Comparison of ENCODE assay signal across 8 cellular contexts in genomic region chr17:30970757-30971567, GRCh38. TPM values are rescaled to one million over a fixed set of nuclear protein-coding genes. Genes with fewer than 3 reads are reported as not detected.
DNase-seq lines count a peak whose midpoint lies in the region; ATAC-seq and TF ChIP-seq lines count a peak whose summit lies in the region.

Gene RNF135, plus strand, starts transcription at chr17:30971039. Its CDS starts 35 bp downstream, at chr17:30971074.

- peak within 1 kb of the TSS; percentile 8 for H2BK120ac ChIP-seq in mesendoderm (ENCODE audit: low read depth, low read length)

- H3K4me2 ChIP-seq in mesendoderm (ENCODE audit: low read length): peak within 1 kb of the TSS; percentile 80

- peak within 1 kb of the TSS; percentile 48 for H2BK15ac ChIP-seq in mesendoderm (replicated peaks; ENCODE audit: low read depth)

- peak within 1 kb of the TSS; percentile 94 for H4K8ac ChIP-seq in mesendoderm (ENCODE audit: low read depth, low read length)

- peak within 1 kb of the TSS; percentile 56 for H3K9ac ChIP-seq in endodermal cell (ENCODE audit: extremely low read depth, low read length, poor library complexity, severe bottlenecking)
- peak within 1 kb of the TSS; percentile 75 for H3K9ac ChIP-seq in mesendoderm (ENCODE audit: low read length)

- peak within 1 kb of the TSS; percentile 21 for H2BK5ac ChIP-seq in mesendoderm (ENCODE audit: low read length)

- H3K18ac ChIP-seq in mesendoderm (ENCODE audit: low read length): peak within 1 kb of the TSS; percentile 91

- H3K27me3 ChIP-seq in endodermal cell (ENCODE audit: control insufficient read depth, insufficient read depth, low read length, poor library complexity, severe bottlenecking): no peaks in the 10 kb centered on the region
- no peaks in the 10 kb centered on the region for H3K27me3 ChIP-seq in mesendoderm (ENCODE audit: insufficient read depth, low read length, poor library complexity)

- H3K56ac ChIP-seq in mesendoderm (ENCODE audit: low read length): peak within 1 kb of the TSS; percentile 95

- peaks cover 23% of the 10 kb centered on the region for H3K36me3 Mint-ChIP-seq in activated CD8-positive, alpha-beta memory T cell treated with anti-CD3 and anti-CD28 coated beads, Interleukin-2, amount 10 ng/mL, durations not matched to agents 7 days and 5 days
- peaks cover 18% of the 10 kb centered on the region for H3K36me3 Mint-ChIP-seq in endodermal cell (ENCODE audit: low read depth)

- H3K4me1 ChIP-seq in endodermal cell (ENCODE audit: control insufficient read depth, insufficient read depth, low read length) (no peaks in the 10 kb centered on the region), mesendoderm (ENCODE audit: control insufficient read depth, low read depth, low read length) (no peaks in the 10 kb centered on the region)

- H3K9me3 Mint-ChIP-seq in activated CD8-positive, alpha-beta memory T cell treated with anti-CD3 and anti-CD28 coated beads, Interleukin-2, amount 10 ng/mL, durations not matched to agents 7 days and 5 days (ENCODE audit: low read depth): no peaks in the 10 kb centered on the region
- peaks cover 13% of the 10 kb centered on the region for H3K9me3 Mint-ChIP-seq in endodermal cell

- peaks cover 37% of the 10 kb centered on the region for H3K4me1 Mint-ChIP-seq in activated CD8-positive, alpha-beta memory T cell treated with anti-CD3 and anti-CD28 coated beads, Interleukin-2, amount 10 ng/mL, durations not matched to agents 7 days and 5 days
- peaks cover 2% of the 10 kb centered on the region for H3K4me1 Mint-ChIP-seq in endodermal cell

- H3K36me3 ChIP-seq in endodermal cell (ENCODE audit: control insufficient read depth, insufficient read depth, low read length): no peaks in the 10 kb centered on the region
- no peaks in the 10 kb centered on the region for H3K36me3 ChIP-seq in mesendoderm (ENCODE audit: control insufficient read depth, insufficient read depth, low read length)

- peak within 1 kb of the TSS; percentile 21 for H4K5ac ChIP-seq in mesendoderm (ENCODE audit: low read length)

- H3K4me3 ChIP-seq in endodermal cell (ENCODE audit: low read length) (peak within 1 kb of the TSS; percentile 81), mesendoderm (ENCODE audit: low read length) (peak within 1 kb of the TSS; percentile 25)

- ATAC-seq in HG02973 (IDR thresholded peaks at IDR 0.05; ENCODE audit: unreplicated experiment): peak; percentile 50
- ATAC-seq in activated CD8-positive, alpha-beta memory T cell treated with anti-CD3 and anti-CD28 coated beads, Interleukin-2, amount 10 ng/mL, durations not matched to agents 7 days and 5 days: peak; percentile 90

- peak; percentile 28 for DNase-seq in NCI-H2107 treated with DMSO at 0.1 percent for 48 hours (lab: John Stamatoyannopoulos, UW; ENCODE audit: unreplicated experiment)
- DNase-seq in NCI-H2107 (lab: John Stamatoyannopoulos, UW): no peak
- peak; percentile 79 for DNase-seq in NCI-H69 (lab: John Stamatoyannopoulos, UW)
- DNase-seq in activated CD8-positive, alpha-beta memory T cell treated with anti-CD3 and anti-CD28 coated beads, Interleukin-2, amount 10 ng/mL, durations not matched to agents 7 days and 5 days: peak; percentile 74
- DNase-seq in endodermal cell: peak; percentile 96
- peak; percentile 96 for DNase-seq in mesendoderm
- peak; percentile 17 for DNase-seq in stimulated activated CD8-positive, alpha-beta memory T cell treated with anti-CD3 and anti-CD28 coated beads, Interleukin-15, amount 100 ng/mL, for 1 hour (ENCODE audit: low read depth)

- TF ChIP-seq CTCF in endodermal cell (conservative IDR thresholded peaks at IDR 0.05): peak; percentile 69

- no peaks in the 10 kb centered on the region for H3K79me2 ChIP-seq in mesendoderm (ENCODE audit: control insufficient read depth, insufficient read depth, low read length)

- peaks cover 9% of the 10 kb centered on the region for H3K27me3 Mint-ChIP-seq in activated CD8-positive, alpha-beta memory T cell treated with anti-CD3 and anti-CD28 coated beads, Interleukin-2, amount 10 ng/mL, durations not matched to agents 7 days and 5 days
- H3K27me3 Mint-ChIP-seq in endodermal cell (ENCODE audit: insufficient read depth): no peaks in the 10 kb centered on the region

- H3K4me3 Mint-ChIP-seq in activated CD8-positive, alpha-beta memory T cell treated with anti-CD3 and anti-CD28 coated beads, Interleukin-2, amount 10 ng/mL, durations not matched to agents 7 days and 5 days: peak within 1 kb of the TSS; percentile 89
- peak within 1 kb of the TSS; percentile 85 for H3K4me3 Mint-ChIP-seq in endodermal cell

- H3K4ac ChIP-seq in mesendoderm (ENCODE audit: low read depth, low read length): peak within 1 kb of the TSS; percentile 76

- WGBS in endodermal cell (ENCODE audit: insufficient coverage in 1 of 2, insufficient read length in 1 of 2), 2 experiments: 2 to 5% methylated on average over 27 to 70 of the region's 70 CpGs
- no CpG with 5 or more reads among the region's 70 CpGs for WGBS in mesendoderm (ENCODE audit: extremely low coverage, insufficient coverage, low lambda C conversion rate)

- peaks cover 7% of the 10 kb centered on the region for H3K9me3 ChIP-seq in endodermal cell (ENCODE audit: control insufficient read depth, low read length)

- CTCF ChIA-PET in activated CD8-positive, alpha-beta memory T cell treated with anti-CD3 and anti-CD28 coated beads, Interleukin-2, amount 10 ng/mL, durations not matched to agents 7 days and 5 days (lab: Charles Lee): interaction anchor here (0.7 to 1.7 kb wide), 4 partner anchors 17 to 889 kb away, joined by 3 to 4 read pairs (median 3); partner anchors contain the start of gene COPRS

- peak within 1 kb of the TSS; percentile 68 for H3K27ac ChIP-seq in endodermal cell (ENCODE audit: low read depth, low read length)
- peak within 1 kb of the TSS; percentile 98 for H3K27ac ChIP-seq in mesendoderm (ENCODE audit: low read depth, low read length)

- H3K23ac ChIP-seq in mesendoderm (ENCODE audit: low read length): peak within 1 kb of the TSS; percentile 85

- H2AK5ac ChIP-seq in mesendoderm (ENCODE audit: low read length): no peak within 1 kb of the TSS

- no peaks in the 10 kb centered on the region for H3K79me1 ChIP-seq in mesendoderm (ENCODE audit: low read length)

- H3K27ac Mint-ChIP-seq in activated CD8-positive, alpha-beta memory T cell treated with anti-CD3 and anti-CD28 coated beads, Interleukin-2, amount 10 ng/mL, durations not matched to agents 7 days and 5 days: peak within 1 kb of the TSS; percentile 95
- peak within 1 kb of the TSS; percentile 99 for H3K27ac Mint-ChIP-seq in endodermal cell

RNA-seq across cellular contexts. Expression of gene RNF135, which starts in this region (rescaled TPM):
- 1 to 10 TPM; 9.1 to 9.5 TPM for total RNA-seq in activated CD8-positive, alpha-beta memory T cell treated with anti-CD3 and anti-CD28 coated beads, Interleukin-2, amount 10 ng/mL, durations not matched to agents 7 days and 5 days
- total RNA-seq in endodermal cell: 10 to 100 TPM; 14.8 to 20.7 TPM
- 7.8 TPM for polyA plus RNA-seq in endodermal cell (2013, experiment 1 of 2)
- 7.4 TPM for polyA plus RNA-seq in endodermal cell (2013, experiment 2 of 2)
- 5.7 TPM for polyA plus RNA-seq in mesendoderm (2013, experiment 1 of 2)
- polyA plus RNA-seq in mesendoderm (2013, experiment 2 of 2): 5.4 TPM
